11 cellular contexts compared by ENCODE assay signal in the genomic region with DNA sequence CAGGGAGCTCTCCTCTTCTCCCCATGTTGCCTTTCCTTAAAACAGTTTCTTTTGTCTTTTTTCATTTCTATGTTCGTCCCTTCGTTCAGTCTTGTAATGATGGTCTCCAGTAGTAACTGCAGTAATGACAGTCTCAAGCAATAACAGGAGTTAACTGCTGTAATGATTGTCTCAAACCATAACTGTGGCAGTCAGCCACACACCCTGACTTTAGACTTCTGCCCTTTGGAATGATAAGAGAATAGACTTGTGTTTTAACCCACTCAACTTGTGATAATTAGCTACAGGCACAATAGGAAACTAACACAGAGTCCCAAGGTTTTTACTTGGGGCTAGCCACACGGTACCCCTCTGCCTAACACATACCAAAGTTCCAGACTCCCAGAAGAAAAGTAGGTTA.
"Had no signal": no experiment of that assay in that cellular context is flagged by ENCODE, and none has a peak within 500 bp of the region (broad histone marks: within the 10 kb centered on the region; RNA-seq: fewer than 3 reads in every experiment).

No MANE protein-coding gene starts in this region.

- ATAC-seq: esophagus mucosa had no signal

- H3K27ac Mint-ChIP-seq: activated naive CD4-positive, alpha-beta T cell treated with anti-CD3 and anti-CD28 coated beads for 36 hours; activated T-helper 2 cell treated with anti-CD3 and anti-CD28 coated beads, Interferon-gamma antibody, Interleukin-2, Interleukin-4, amounts not matched to agents 10 μg/mL and 5 μg/mL and 100 μg/mL, durations not matched to agents 14 hours and 24 hours and 36 hours had no signal

- H3K36me3 ChIP-seq: pancreas, upper lobe of left lung had no signal

- H3K27ac ChIP-seq: pancreas, SK-N-MC, upper lobe of left lung had no signal

- DNase-seq: activated CD4-positive, alpha-beta T cell treated with anti-CD3 and anti-CD28 coated beads, Interleukin-2, amount 50 U/mL, for 1 hour; activated naive CD4-positive, alpha-beta T cell treated with anti-CD3 and anti-CD28 coated beads for 36 hours; islet precursor cell; pancreas; stimulated activated CD4-positive, alpha-beta T cell treated with anti-CD3 and anti-CD28 coated beads, Interleukin-4, amount 100 ng/mL, for 24 hours; stimulated activated naive CD4-positive, alpha-beta T cell treated with Interleukin-2 at 50 U/mL for 16 hours; upper lobe of left lung had no signal

- H3K4me3 Mint-ChIP-seq: activated naive CD4-positive, alpha-beta T cell treated with anti-CD3 and anti-CD28 coated beads for 36 hours; neural crest cell had no signal

- H3K27me3 ChIP-seq: pancreas, upper lobe of left lung had no signal

- H3K4me3 ChIP-seq: pancreas, SK-N-MC, upper lobe of left lung had no signal

- H3K9me3 ChIP-seq: pancreas had no signal
